Comparison of ENCODE assay signal across 27 cellular contexts in the genomic region with DNA sequence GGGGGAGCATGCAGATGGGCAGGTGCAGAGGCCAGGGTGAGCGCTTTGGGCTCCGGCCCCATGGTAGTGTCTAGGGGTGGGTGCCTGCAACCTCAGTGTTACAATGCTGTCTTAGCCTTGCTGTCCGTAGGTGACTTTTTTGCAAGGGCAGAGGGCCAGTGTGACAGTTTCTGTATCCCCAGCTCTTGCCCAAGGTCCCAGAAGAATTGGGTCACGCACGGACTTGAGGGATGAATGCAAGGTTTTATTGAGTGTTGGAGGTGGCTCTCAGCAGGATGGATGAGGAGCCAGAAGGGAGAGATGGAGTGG.
"Had no signal": no experiment of that assay in that cellular context is flagged by ENCODE, and none has a peak within 500 bp of the region (broad histone marks: within the 10 kb centered on the region; RNA-seq: fewer than 3 reads in every experiment).

No MANE protein-coding gene starts in this region.

- H3K27me3 ChIP-seq: ascending aorta, body of pancreas, breast epithelium, SJSA1 had no signal

- ATAC-seq: activated CD8-positive, alpha-beta T cell treated with anti-CD3 and anti-CD28 coated beads for 36 hours; activated T-cell treated with anti-CD3 and anti-CD28 coated beads, Interleukin-2, amount 50 U/mL, for 72 hours; body of pancreas; K562; Panc1 had no signal

- H3K4me1 ChIP-seq: ascending aorta, SJSA1 had no signal

- H3K9me3 ChIP-seq: ascending aorta, body of pancreas, breast epithelium, SJSA1 had no signal

- H3K9me3 Mint-ChIP-seq: activated CD4-positive, alpha-beta T cell treated with anti-CD3 and anti-CD28 coated beads, Interleukin-2, amount 10 ng/mL, durations not matched to agents 24 days and 14 days; activated CD8-positive, alpha-beta T cell treated with anti-CD3 and anti-CD28 coated beads for 36 hours; activated naive CD4-positive, alpha-beta T cell treated with anti-CD3 and anti-CD28 coated beads, Interleukin-2, amount 50 U/mL, for 24 hours; activated naive CD8-positive, alpha-beta T cell treated with anti-CD3 and anti-CD28 coated beads, Interleukin-2, amount 10 ng/mL, durations not matched to agents 7 days and 5 days; activated T-helper 2 cell treated with anti-CD3 and anti-CD28 coated beads, Interferon-gamma antibody, Interleukin-2, Interleukin-4, amounts not matched to agents 10 μg/mL and 5 μg/mL and 100 μg/mL, durations not matched to agents 14 hours and 24 hours and 36 hours had no signal

- H3K4me1 Mint-ChIP-seq: activated CD4-positive, alpha-beta T cell treated with anti-CD3 and anti-CD28 coated beads, Interleukin-2, amount 10 ng/mL, durations not matched to agents 24 days and 14 days; activated naive CD4-positive, alpha-beta T cell treated with anti-CD3 and anti-CD28 coated beads, Interleukin-2, amount 50 U/mL, for 24 hours; activated naive CD8-positive, alpha-beta T cell treated with anti-CD3 and anti-CD28 coated beads, Interleukin-2, amount 10 ng/mL, durations not matched to agents 7 days and 5 days had no signal

- H3K27ac ChIP-seq: ascending aorta, body of pancreas, breast epithelium, SJSA1 had no signal

- DNase-seq: activated CD4-positive, alpha-beta T cell treated with anti-CD3 and anti-CD28 coated beads, Interleukin-2, amount 10 ng/mL, durations not matched to agents 24 days and 14 days; activated CD4-positive, alpha-beta T cell treated with anti-CD3 and anti-CD28 coated beads, Interleukin-2, amount 50 U/mL, for 4 hours; activated CD8-positive, alpha-beta T cell treated with anti-CD3 and anti-CD28 coated beads for 36 hours; activated gamma-delta T cell; activated naive CD4-positive, alpha-beta T cell treated with Interleukin-2 at 50 U/mL for 16 hours; activated naive CD8-positive, alpha-beta T cell treated with anti-CD3 and anti-CD28 coated beads, Interleukin-2, amount 10 ng/mL, durations not matched to agents 7 days and 5 days; activated T-cell treated with anti-CD3 and anti-CD28 coated beads, Interleukin-2, amount 50 U/mL, for 1 hour; activated T-cell treated with anti-CD3 and anti-CD28 coated beads, Interleukin-2, amount 50 U/mL, for 72 hours; amygdala; body of pancreas; NCI-H1092 treated with DMSO at 0.1 percent for 48 hours; NCI-H1417; NCI-H187 treated with DMSO at 0.1 percent for 48 hours; NCI-H2081; NCI-H345; NCI-H524 treated with DMSO at 0.1 percent for 48 hours; SHP77 treated with DMSO at 0.1 percent for 48 hours; SW 1271; T-helper 1 cell; T-helper 2 cell had no signal

- H3K27ac Mint-ChIP-seq: activated CD4-positive, alpha-beta T cell treated with anti-CD3 and anti-CD28 coated beads, Interleukin-2, amount 10 ng/mL, durations not matched to agents 24 days and 14 days; activated CD8-positive, alpha-beta T cell treated with anti-CD3 and anti-CD28 coated beads for 36 hours; activated naive CD4-positive, alpha-beta T cell treated with anti-CD3 and anti-CD28 coated beads, Interleukin-2, amount 50 U/mL, for 24 hours; activated naive CD8-positive, alpha-beta T cell treated with anti-CD3 and anti-CD28 coated beads, Interleukin-2, amount 10 ng/mL, durations not matched to agents 7 days and 5 days; activated T-cell treated with anti-CD3 and anti-CD28 coated beads, Interleukin-2, amount 50 U/mL, for 72 hours; activated T-helper 2 cell treated with anti-CD3 and anti-CD28 coated beads, Interferon-gamma antibody, Interleukin-2, Interleukin-4, amounts not matched to agents 10 μg/mL and 5 μg/mL and 100 μg/mL, durations not matched to agents 14 hours and 24 hours and 36 hours had no signal

- H3K36me3 Mint-ChIP-seq: activated naive CD4-positive, alpha-beta T cell treated with anti-CD3 and anti-CD28 coated beads, Interleukin-2, amount 50 U/mL, for 24 hours; activated naive CD8-positive, alpha-beta T cell treated with anti-CD3 and anti-CD28 coated beads, Interleukin-2, amount 10 ng/mL, durations not matched to agents 7 days and 5 days had no signal

- H3K36me3 ChIP-seq: ascending aorta, breast epithelium, SJSA1 had no signal

- H3K27me3 Mint-ChIP-seq: activated CD4-positive, alpha-beta T cell treated with anti-CD3 and anti-CD28 coated beads, Interleukin-2, amount 10 ng/mL, durations not matched to agents 24 days and 14 days; activated CD8-positive, alpha-beta T cell treated with anti-CD3 and anti-CD28 coated beads for 36 hours had no signal

- H3K4me3 ChIP-seq: ascending aorta, body of pancreas, breast epithelium, K562, SJSA1 had no signal

- H3K4me3 Mint-ChIP-seq: activated CD4-positive, alpha-beta T cell treated with anti-CD3 and anti-CD28 coated beads, Interleukin-2, amount 10 ng/mL, durations not matched to agents 24 days and 14 days; activated CD8-positive, alpha-beta T cell treated with anti-CD3 and anti-CD28 coated beads for 36 hours; activated naive CD4-positive, alpha-beta T cell treated with anti-CD3 and anti-CD28 coated beads, Interleukin-2, amount 50 U/mL, for 24 hours; activated naive CD8-positive, alpha-beta T cell treated with anti-CD3 and anti-CD28 coated beads, Interleukin-2, amount 10 ng/mL, durations not matched to agents 7 days and 5 days; activated T-cell treated with anti-CD3 and anti-CD28 coated beads, Interleukin-2, amount 50 U/mL, for 72 hours had no signal
